2 cellular contexts compared by ENCODE assay signal in genomic region chr18:13253786-13254755, GRCh38.
TF ChIP-seq lines count a peak whose summit lies in the region.

No MANE protein-coding gene starts in this region.

TF ChIP-seq in SK-N-SH, 30 proteins besides CTCF, POLR2A, EP300 and RAD21:
- TF ChIP-seq IRF3 (IDR thresholded peaks at IDR 0.05; ENCODE audit: low read depth, low read length) (no peak), PBX3 (IDR thresholded peaks at IDR 0.05) (no peak), JUND (IDR thresholded peaks at IDR 0.05) (no peak), GABPA (IDR thresholded peaks at IDR 0.05; ENCODE audit: low read depth) (no peak), RFX5 (IDR thresholded peaks at IDR 0.05; ENCODE audit: low read length) (no peak), USF2 (IDR thresholded peaks at IDR 0.05; ENCODE audit: borderline replicate concordance, low read depth, low read length) (no peak), EZH2phosphoT487 (IDR thresholded peaks at IDR 0.05; ENCODE audit: borderline replicate concordance, low read depth) (no peak), NRF1 (IDR thresholded peaks at IDR 0.05; ENCODE audit: low read depth, low read length) (no peak)

TF ChIP-seq in SK-N-SH treated with all-trans-retinoic acid at 6 μM for 48 hours, 23 proteins besides CTCF, POLR2A, EP300 and RAD21 (continued from another document):
- TF ChIP-seq CREB5 (CRISPR knock-in tag; IDR thresholded peaks at IDR 0.05; ENCODE audit: low read depth) (no peak), ISL1 (CRISPR knock-in tag; IDR thresholded peaks at IDR 0.05) (no peak), GLIS3 (CRISPR knock-in tag; IDR thresholded peaks at IDR 0.05) (no peak), PATZ1 (CRISPR knock-in tag; IDR thresholded peaks at IDR 0.05; ENCODE audit: borderline replicate concordance) (no peak), ARNTL (CRISPR knock-in tag; IDR thresholded peaks at IDR 0.05; ENCODE audit: borderline replicate concordance, low read depth) (no peak), ZC3H10 (CRISPR knock-in tag; IDR thresholded peaks at IDR 0.05) (no peak), ZNF8 (CRISPR knock-in tag; IDR thresholded peaks at IDR 0.05) (no peak), CSRNP3 (CRISPR knock-in tag; IDR thresholded peaks at IDR 0.05) (no peak), TSHZ2 (CRISPR knock-in tag; IDR thresholded peaks at IDR 0.05) (no peak), TOX (CRISPR knock-in tag; IDR thresholded peaks at IDR 0.05; ENCODE audit: borderline replicate concordance) (no peak), RARB (CRISPR knock-in tag; IDR thresholded peaks at IDR 0.05) (no peak), ZNF70 (CRISPR knock-in tag; IDR thresholded peaks at IDR 0.05) (no peak)
